In the genomic region with DNA sequence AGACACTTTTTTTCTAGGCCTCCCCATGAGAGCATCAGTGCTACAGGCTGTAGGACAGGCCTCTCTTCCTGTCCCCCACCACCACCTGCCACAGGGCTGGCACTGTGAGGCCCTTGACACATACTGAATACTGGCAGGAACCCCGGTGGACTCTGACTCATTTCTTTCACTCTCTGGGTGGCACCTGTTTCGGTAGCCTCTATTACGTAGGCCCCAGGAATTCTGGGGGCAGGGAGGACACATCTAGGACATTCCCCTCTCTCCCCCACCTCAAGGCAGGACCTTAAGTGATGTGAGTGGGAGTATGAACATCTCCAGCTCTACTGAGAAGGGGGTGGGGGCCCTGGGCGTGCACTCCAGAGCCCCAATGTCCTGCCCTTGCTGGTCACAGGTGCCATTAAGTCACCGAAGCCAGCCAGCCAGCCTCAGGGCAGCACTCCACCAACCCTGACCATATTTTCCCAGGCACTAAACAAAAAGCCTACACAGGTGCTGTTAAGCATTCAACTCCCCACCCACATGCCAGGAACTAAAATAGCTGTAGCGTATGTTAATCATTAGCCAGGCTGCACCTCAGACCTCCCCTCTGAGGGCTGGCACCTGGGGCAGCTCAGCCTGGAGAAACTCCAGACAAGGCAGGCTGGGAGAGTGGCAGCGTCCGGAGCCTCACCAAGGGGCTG, we compare ENCODE assay signal across 8 cellular contexts. TPM values are rescaled to one million over a fixed set of nuclear protein-coding genes. Genes with fewer than 3 reads are reported as not detected.
A peak's percentile ranks its signal among the peaks of the same experiment; 100 is the strongest.
DNase-seq lines count a peak whose midpoint lies in the region; ATAC-seq, FAIRE-seq and TF ChIP-seq lines count a peak whose summit lies in the region.

No MANE protein-coding gene starts in this region.

- TF ChIP-seq CTCF in A549 (IDR thresholded peaks at IDR 0.05) (no peak), activated B cell treated with CpG ODN at 0.5 μM for 24 hours (IDR thresholded peaks at IDR 0.05) (no peak), type B pancreatic cell (conservative IDR thresholded peaks at IDR 0.05) (no peak)

- H3K9me3 Mint-ChIP-seq in activated B cell treated with CpG ODN at 0.5 μM for 24 hours, result no peaks in the 10 kb centered on the region
- H3K9me3 Mint-ChIP-seq in naive B cell, result peaks cover 0 to 6% (median 0%) of the 10 kb centered on the region in 7 donors
- no peaks in the 10 kb centered on the region for H3K9me3 Mint-ChIP-seq in type B pancreatic cell

- peak overlapping the region; percentile 72 to 84 for H3K27ac ChIP-seq in A549

- H3K4me1 ChIP-seq in A549, result peaks cover 72% of the 10 kb centered on the region

- POLR2A ChIA-PET in A549 (lab: Yijun Ruan, JAX), result interaction anchor here (1.2 kb wide), 1 partner anchor 9 kb away, joined by 4 read pairs; the partner anchor contains the start of gene ANXA11
- POLR2A ChIA-PET in activated B cell treated with CpG ODN at 0.5 μM for 24 hours (lab: Charles Lee), result interaction anchor here (0.8 to 3.3 kb wide), 5 partner anchors 9 to 26 kb away, joined by 3 to 37 read pairs (median 5); partner anchors contain the start of gene ANXA11

- H3K9me3 ChIP-seq in A549, result peaks cover 10% of the 10 kb centered on the region; the same call in 2 of the 3 replicates

- 17% methylated on average over 7 of the region's 8 CpGs for WGBS in A549 (ENCODE audit: missing lambda C conversion rate)

- peak overlapping the region; percentile 67 for H3K4me3 Mint-ChIP-seq in activated B cell treated with CpG ODN at 0.5 μM for 24 hours
- peak overlapping the region in 6 of 8 donors; percentile 12 to 62 (median 40) for H3K4me3 Mint-ChIP-seq in naive B cell
- H3K4me3 Mint-ChIP-seq in type B pancreatic cell, result peak overlapping the region; percentile 47

- DNase-seq in A549 (ENCODE audit: low read depth in 1 of 2, low spot score in 1 of 2) (peak in 1 of 2 experiments; percentile 61), activated B cell treated with CpG ODN at 0.5 μM for 24 hours (peak; percentile 48), cerebellar nuclear complex (lab: John Stamatoyannopoulos, UW) (peak; percentile 45 to 72), naive B cell (no peak), type B pancreatic cell (ENCODE audit: extremely low spot score, unreplicated experiment) (no peak), NCI-H1930 (lab: John Stamatoyannopoulos, UW) (no peak)

- H3K27me3 Mint-ChIP-seq in activated B cell treated with CpG ODN at 0.5 μM for 24 hours (no peaks in the 10 kb centered on the region), naive B cell (no peaks in the 10 kb centered on the region), type B pancreatic cell (no peaks in the 10 kb centered on the region)

- H3K4me3 ChIP-seq in A549, result peak overlapping the region; percentile 13; the same call in 1 of the 3 replicates

- intact Hi-C loops in activated B cell treated with CpG ODN at 0.5 μM for 24 hours (cut with micrococcal nuclease), result loop anchor here (1.0 to 5.0 kb wide), 4 partner anchors 9 to 949 kb away; partner anchors contain the start of gene ANXA11

- CTCF ChIA-PET in A549 (lab: Yijun Ruan, JAX), result interaction anchor here (1.0 to 2.0 kb wide), 2 partner anchors 26 to 52 kb away, joined by 5 to 6 read pairs; no protein-coding TSS in a partner anchor
- CTCF ChIA-PET in activated B cell treated with CpG ODN at 0.5 μM for 24 hours (lab: Charles Lee), result interaction anchor here (1.4 to 2.0 kb wide), 3 partner anchors 9 to 25 kb away, joined by 3 to 9 read pairs (median 4); partner anchors contain the start of gene ANXA11

- peaks cover 88% of the 10 kb centered on the region for H3K4me1 Mint-ChIP-seq in activated B cell treated with CpG ODN at 0.5 μM for 24 hours
- H3K4me1 Mint-ChIP-seq in naive B cell, result peaks cover 50 to 89% (median 72%) of the 10 kb centered on the region in 3 donors
- peaks cover 44% of the 10 kb centered on the region for H3K4me1 Mint-ChIP-seq in type B pancreatic cell (ENCODE audit: unreplicated experiment)

- H3K36me3 Mint-ChIP-seq in activated B cell treated with CpG ODN at 0.5 μM for 24 hours (ENCODE audit: low read depth) (peaks cover 34% of the 10 kb centered on the region), naive B cell (peaks cover 8 to 13% of the 10 kb centered on the region in 2 donors), type B pancreatic cell (peaks cover 22% of the 10 kb centered on the region)

- TF ChIP-seq RAD21 in A549 (conservative IDR thresholded peaks at IDR 0.05 in 1 of 2, IDR thresholded peaks at IDR 0.05 in 1 of 2), result no peak

- peak; percentile 65 to 89 for ATAC-seq in A549
- ATAC-seq in GM19372 (IDR thresholded peaks at IDR 0.05; ENCODE audit: low read depth, unreplicated experiment), result peak; percentile 72
- peak; percentile 84 for ATAC-seq in HG03442 (IDR thresholded peaks at IDR 0.05; ENCODE audit: unreplicated experiment)
- peak; percentile 92 for ATAC-seq in activated B cell treated with CpG ODN at 0.5 μM for 24 hours (ENCODE audit: low read depth)
- peak; percentile 65 to 72 for ATAC-seq in naive B cell (ENCODE audit: low read depth in 2 of 2)

- TF ChIP-seq POLR2A in A549 (IDR thresholded peaks at IDR 0.05; ENCODE audit: low read length), result no peak

- peak in 1 of 2 experiments; percentile 31; a peak in 1 of 5 replicates for TF ChIP-seq EP300 in A549 (IDR thresholded peaks at IDR 0.05)

- H3K27ac Mint-ChIP-seq in activated B cell treated with CpG ODN at 0.5 μM for 24 hours, result peak overlapping the region; percentile 94
- H3K27ac Mint-ChIP-seq in naive B cell, result peak overlapping the region; percentile 48 to 88 (median 78)
- H3K27ac Mint-ChIP-seq in type B pancreatic cell, result peak overlapping the region; percentile 91

- no peak for FAIRE-seq in A549 (lab: Jason Lieb, UNC)

- peak overlapping the region; percentile 88 for H3K4me2 ChIP-seq in A549

TF ChIP-seq in A549, 52 proteins besides CTCF, POLR2A, EP300 and RAD21:
- TF ChIP-seq PHF8 (IDR thresholded peaks at IDR 0.05; ENCODE audit: borderline replicate concordance, low read depth) (no peak), TP53 (CRISPR knock-in tag; IDR thresholded peaks at IDR 0.05) (no peak), EHMT2 (IDR thresholded peaks at IDR 0.05; ENCODE audit: low read depth) (no peak), FOSL2 (IDR thresholded peaks at IDR 0.05) (peak; percentile 37; the same call in 1 of the 2 replicates), FOSL2 (CRISPR knock-in tag; IDR thresholded peaks at IDR 0.05) (peak; percentile 34; the same call in 1 of the 2 replicates), MAZ (IDR thresholded peaks at IDR 0.05; ENCODE audit: borderline replicate concordance, low read depth, low read length) (no peak), SREBF2 (IDR thresholded peaks at IDR 0.05) (no peak), FOXS1 (CRISPR knock-in tag; IDR thresholded peaks at IDR 0.05) (no peak), NFE2L2 (conservative IDR thresholded peaks at IDR 0.05; ENCODE audit: low read length) (no peak), JUNB (IDR thresholded peaks at IDR 0.05) (0 out of 2 replicates have a peak, but pooled peaks have one; percentile 12), MAFK (IDR thresholded peaks at IDR 0.05; ENCODE audit: partially characterized antibody) (no peak)
- TF ChIP-seq, protein P1, sequence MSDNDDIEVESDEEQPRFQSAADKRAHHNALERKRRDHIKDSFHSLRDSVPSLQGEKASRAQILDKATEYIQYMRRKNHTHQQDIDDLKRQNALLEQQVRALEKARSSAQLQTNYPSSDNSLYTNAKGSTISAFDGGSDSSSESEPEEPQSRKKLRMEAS (IDR thresholded peaks at IDR 0.05), result 0 out of 2 replicates have a peak, but pooled peaks have one; percentile 18
- TF ChIP-seq, protein P2, sequence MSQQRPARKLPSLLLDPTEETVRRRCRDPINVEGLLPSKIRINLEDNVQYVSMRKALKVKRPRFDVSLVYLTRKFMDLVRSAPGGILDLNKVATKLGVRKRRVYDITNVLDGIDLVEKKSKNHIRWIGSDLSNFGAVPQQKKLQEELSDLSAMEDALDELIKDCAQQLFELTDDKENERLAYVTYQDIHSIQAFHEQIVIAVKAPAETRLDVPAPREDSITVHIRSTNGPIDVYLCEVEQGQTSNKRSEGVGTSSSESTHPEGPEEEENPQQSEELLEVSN (IDR thresholded peaks at IDR 0.05; ENCODE audit: borderline replicate concordance, low read depth), result no peak
- TF ChIP-seq, protein P3, sequence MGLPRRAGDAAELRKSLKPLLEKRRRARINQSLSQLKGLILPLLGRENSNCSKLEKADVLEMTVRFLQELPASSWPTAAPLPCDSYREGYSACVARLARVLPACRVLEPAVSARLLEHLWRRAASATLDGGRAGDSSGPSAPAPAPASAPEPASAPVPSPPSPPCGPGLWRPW (IDR thresholded peaks at IDR 0.05), result no peak

RNA-seq across cellular contexts. Expression of gene ANXA11, which starts 8.9 kb away (rescaled TPM):
- polyA plus RNA-seq in A549 (2011; rRNA removed) (92.6 and 123 TPM in 2 replicates), A549 (2017; fragmentation: RNase III; extraction: RNeasy Plus Mini Kit Qiagen cat#74134 plus additional on column Dnase treatment) (117 to 121 TPM (median 119 TPM) in 3 replicates), naive B cell (ENCODE audit: low read depth in 6 of 6) (100 to 1,000 TPM; 146 to 167 (median 157) TPM)
- polyA plus RNA-seq in A549 (2012; cell fraction: cytosol; rRNA removed), result 98.4 and 119 TPM in 2 replicates
- polyA plus RNA-seq in A549 (2012; cell fraction: nucleus; rRNA removed), result 109 and 134 TPM in 2 replicates
- polyA minus RNA-seq in A549 (2011; rRNA and poly(A)+ RNA removed), result 78.8 and 93.8 TPM in 2 replicates
- total RNA-seq in activated B cell treated with CpG ODN at 0.5 μM for 24 hours (178 and 190 TPM in 2 replicates), type B pancreatic cell (ENCODE audit: low replicate concordance) (122 and 248 TPM in 2 replicates)

Comparison
In these comparisons a context has a peak if more than half of its experiments do, and no peak if none do; other contexts are left out.
1. DNase-seq: peak in activated B cell treated with CpG ODN at 0.5 μM for 24 hours (single experiment) and cerebellar nuclear complex (2 of 2); none in naive B cell (single experiment), type B pancreatic cell (single experiment) and NCI-H1930 (0 of 2).
2. Peak in every context shown above with its lines, with median percentiles within 50 percentile points of each other: ATAC-seq, H3K27ac Mint-ChIP-seq and H3K4me3 Mint-ChIP-seq.